8 cellular contexts compared by ENCODE assay signal in the genomic region with DNA sequence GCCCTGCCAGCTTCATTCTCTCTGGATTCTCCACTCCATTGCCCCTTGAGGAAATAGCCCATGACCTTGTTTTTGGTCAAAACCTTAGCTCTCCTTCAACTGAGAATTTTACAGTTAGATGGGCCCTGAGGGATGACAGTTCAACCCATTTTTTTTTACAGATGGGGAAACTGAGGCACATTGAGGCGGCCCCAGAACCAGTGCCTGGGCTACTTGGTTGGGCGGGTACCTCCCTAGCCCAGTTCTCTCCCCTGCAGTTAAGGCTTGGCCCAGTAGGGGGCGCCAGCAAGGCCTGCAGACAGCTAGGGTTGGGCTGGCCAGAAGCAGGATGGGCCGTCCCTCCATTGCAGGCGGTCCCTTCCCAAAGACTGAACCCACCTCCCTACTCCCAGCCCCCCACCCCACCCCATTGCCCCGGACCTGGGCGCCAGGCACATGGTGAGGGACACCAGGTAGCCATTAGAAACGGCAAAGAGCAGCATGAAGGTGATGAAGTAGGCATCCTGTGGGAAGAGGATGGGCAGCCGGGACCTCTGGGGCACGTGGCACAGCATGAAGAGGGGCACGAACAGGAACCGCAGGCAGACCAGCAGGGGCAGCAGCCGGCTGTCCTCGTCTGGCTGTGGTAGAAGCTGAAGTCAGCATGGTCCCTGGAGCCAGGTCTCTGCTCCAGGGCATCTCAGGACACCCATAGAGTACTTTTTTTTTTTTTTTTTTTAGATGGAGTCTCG. TPM values are rescaled to one million over a fixed set of nuclear protein-coding genes. Genes with fewer than 3 reads are reported as not detected.
DNase-seq lines count a peak whose midpoint lies in the region; ATAC-seq and TF ChIP-seq lines count a peak whose summit lies in the region.

No MANE protein-coding gene starts in this region.

- H3K9me3 ChIP-seq in MM.1S (replicated peaks; ENCODE audit: insufficient read depth, low read length), result no peaks in the 10 kb centered on the region
- no peaks in the 10 kb centered on the region for H3K9me3 ChIP-seq in prostate gland
- no peaks in the 10 kb centered on the region for H3K9me3 ChIP-seq in tibial artery

- peak; percentile 63 for TF ChIP-seq CTCF in MM.1S (IDR thresholded peaks at IDR 0.05; ENCODE audit: low read length)
- TF ChIP-seq CTCF in epithelial cell of proximal tubule (conservative IDR thresholded peaks at IDR 0.05; ENCODE audit: low read depth, low read length), result peak; percentile 83
- TF ChIP-seq CTCF in prostate gland (IDR thresholded peaks at IDR 0.05), result peak in 3 of 4 experiments; percentile 13 to 37 (median 26)
- TF ChIP-seq CTCF in tibial artery (IDR thresholded peaks at IDR 0.05), result peak in 1 of 2 experiments; percentile 24

- H3K9ac ChIP-seq in MM.1S (ENCODE audit: low read length), result no peak overlapping the region

- WGBS in prostate gland, result 76% methylated on average over 15 of the region's 15 CpGs

- H3K9me2 ChIP-seq in MM.1S (replicated peaks; ENCODE audit: insufficient read depth, low read length), result no peaks in the 10 kb centered on the region

- H3F3A ChIP-seq in MM.1S (ENCODE audit: insufficient read depth, low read length), result no peaks in the 10 kb centered on the region

- H3K79me2 ChIP-seq in MM.1S (ENCODE audit: low read length), result no peaks in the 10 kb centered on the region

- H2AFZ ChIP-seq in MM.1S (ENCODE audit: low read length), result no peak overlapping the region

- H3K4me1 ChIP-seq in MM.1S (ENCODE audit: low read length) (no peaks in the 10 kb centered on the region), prostate gland (replicated peaks) (no peaks in the 10 kb centered on the region), tibial artery (no peaks in the 10 kb centered on the region)

- intact Hi-C loops in prostate gland (cut with DNase I) (no loop called here), tibial artery (cut with DNase I; ENCODE audit: low total_unique reads) (no loop called here)

- no peak overlapping the region for H3K27ac ChIP-seq in MM.1S (ENCODE audit: low read length)
- H3K27ac ChIP-seq in prostate gland, result no peak overlapping the region
- no peak overlapping the region for H3K27ac ChIP-seq in tibial artery

- no peak for TF ChIP-seq POLR2A in prostate gland (IDR thresholded peaks at IDR 0.05)

- H3K27me3 ChIP-seq in MM.1S (replicated peaks; ENCODE audit: insufficient read depth, low read length) (peaks cover 74% of the 10 kb centered on the region), prostate gland (replicated peaks; ENCODE audit: insufficient read depth) (no peaks in the 10 kb centered on the region), tibial artery (no peaks in the 10 kb centered on the region)

- H3K36me3 ChIP-seq in MM.1S (replicated peaks; ENCODE audit: insufficient read depth, low read length), result no peaks in the 10 kb centered on the region
- no peaks in the 10 kb centered on the region for H3K36me3 ChIP-seq in prostate gland
- H3K36me3 ChIP-seq in tibial artery, result no peaks in the 10 kb centered on the region

- H3K4me3 ChIP-seq in MM.1S (ENCODE audit: low read length), result no peak overlapping the region
- no peak overlapping the region for H3K4me3 ChIP-seq in epithelial cell of proximal tubule (ENCODE audit: low read depth, low read length)
- no peak overlapping the region for H3K4me3 ChIP-seq in prostate gland
- H3K4me3 ChIP-seq in tibial artery, result no peak overlapping the region

- no peak overlapping the region for H3K4me2 ChIP-seq in MM.1S (ENCODE audit: low read depth, low read length)

- DNase-seq in ELR (ENCODE audit: low read depth) (peak; percentile 48), MM.1S (peak; percentile 19), epithelial cell of proximal tubule (ENCODE audit: low read depth) (no peak), prostate gland (ENCODE audit: low spot score) (no peak), retina (no peak), tibial artery (no peak)
- peak; percentile 92 for DNase-seq in activated CD8-positive, alpha-beta memory T cell treated with anti-CD3 and anti-CD28 coated beads for 24 hours

- ATAC-seq in HG02840 (IDR thresholded peaks at IDR 0.05; ENCODE audit: low FRiP score, unreplicated experiment), result no peak

- H4K20me1 ChIP-seq in MM.1S (ENCODE audit: insufficient read depth, low read length), result no peaks in the 10 kb centered on the region

RNA-seq across cellular contexts. Expression of a gene that starts 7.6 kb away (rescaled TPM):
- total RNA-seq in epithelial cell of proximal tubule (6.6 and 12.3 TPM in 2 replicates), prostate gland (10 to 100 TPM; 10.1 to 12.5 TPM)

RNA-seq across cellular contexts. Expression of a gene that starts 16.5 kb away (rescaled TPM):
- total RNA-seq in epithelial cell of proximal tubule (32.0 and 36.2 TPM in 2 replicates), prostate gland (10 to 100 TPM; 47.0 to 64.9 TPM)

RNA-seq across cellular contexts. Expression of a gene that starts 19.1 kb away (rescaled TPM):
- total RNA-seq in epithelial cell of proximal tubule (72.0 and 95.1 TPM in 2 replicates), prostate gland (10 to 100 TPM; 55.7 to 71.3 TPM)

RNA-seq across cellular contexts. Expression of a gene that starts 27.7 kb away (rescaled TPM):
- total RNA-seq in epithelial cell of proximal tubule (18.9 and 21.1 TPM in 2 replicates), prostate gland (10 to 100 TPM; 12.8 to 16.9 TPM)

RNA-seq across cellular contexts. Expression of a gene that starts 47.1 kb away (rescaled TPM):
- total RNA-seq in epithelial cell of proximal tubule (0.07 and 1.0 TPM in 2 replicates), prostate gland (1 to 10 TPM; 1.9 to 7.3 TPM)

Comparison
In these comparisons a context has a peak if more than half of its experiments do, and no peak if none do; other contexts are left out.
1. DNase-seq: peak in ELR (single experiment), MM.1S (single experiment) and activated CD8-positive, alpha-beta memory T cell treated with anti-CD3 and anti-CD28 coated beads for 24 hours (single experiment); none in epithelial cell of proximal tubule (single experiment), prostate gland (single experiment), retina (single experiment) and tibial artery (0 of 2).